8 cellular contexts compared by ENCODE assay signal in genomic region chr1:202184750-202185460, GRCh38. TPM values are rescaled to one million over a fixed set of nuclear protein-coding genes. Genes with fewer than 3 reads are reported as not detected.
DNase-seq lines count a peak whose midpoint lies in the region; ATAC-seq and TF ChIP-seq lines count a peak whose summit lies in the region.

No MANE protein-coding gene starts in this region.

- TF ChIP-seq CTCF in KMS-11 (conservative IDR thresholded peaks at IDR 0.05; ENCODE audit: low read depth, low read length): peak; percentile 99
- peak; percentile 93 for TF ChIP-seq CTCF in Panc1 (IDR thresholded peaks at IDR 0.05)
- peak; percentile 90 for TF ChIP-seq CTCF in fibroblast of mammary gland (conservative IDR thresholded peaks at IDR 0.05; ENCODE audit: control insufficient read depth, insufficient read depth, low read depth, low read length)
- TF ChIP-seq CTCF in nephron (IDR thresholded peaks at IDR 0.05; ENCODE audit: unreplicated experiment in 3 of 3): peak; percentile 80 to 89 (median 88)

- CTCF ChIA-PET in Panc1 (lab: Charles Lee): interaction anchor here (0.5 to 1.2 kb wide), 4 partner anchors 12 to 535 kb away, joined by 3 to 9 read pairs (median 6); no protein-coding TSS in a partner anchor

- H3K27ac Mint-ChIP-seq in nephron: no peak overlapping the region

- H3K36me3 Mint-ChIP-seq in activated T-cell treated with anti-CD3 and anti-CD28 coated beads, Interleukin-2, amount 50 U/mL, for 4 hours (ENCODE audit: insufficient read depth): no peaks in the 10 kb centered on the region
- no peaks in the 10 kb centered on the region for H3K36me3 Mint-ChIP-seq in nephron (ENCODE audit: low read depth)

- H3K27me3 Mint-ChIP-seq in activated T-cell treated with anti-CD3 and anti-CD28 coated beads, Interleukin-2, amount 50 U/mL, for 4 hours (ENCODE audit: low read depth): no peaks in the 10 kb centered on the region
- peaks cover 26% of the 10 kb centered on the region for H3K27me3 Mint-ChIP-seq in nephron (ENCODE audit: low read depth)

- no peaks in the 10 kb centered on the region for H4K20me1 ChIP-seq in KMS-11 (ENCODE audit: insufficient read depth)

- in situ Hi-C loops in Panc1 (cut with HindIII; ENCODE audit: low pct_unique_long_range_greater_than_20kb, low sequenced_read_pairs): no loop called here

- intact Hi-C loops in Panc1 (cut with micrococcal nuclease; ENCODE audit: unreplicated experiment): loop anchor here (2.0 to 10.0 kb wide), 2 partner anchors 130 to 530 kb away; partner anchors contain the start of gene SYT2

- H3K36me3 ChIP-seq in KMS-11 (ENCODE audit: insufficient read depth) (no peaks in the 10 kb centered on the region), Panc1 (ENCODE audit: control insufficient read depth, insufficient read depth, low read length) (no peaks in the 10 kb centered on the region)

- no TSS peak for BruUV-seq in Panc1 (replicated peaks; lab: Mats Ljungman, UMichigan)

- H3K79me2 ChIP-seq in KMS-11 (ENCODE audit: insufficient read depth, low read depth): no peaks in the 10 kb centered on the region

- H3K4me1 ChIP-seq in KMS-11 (ENCODE audit: low read depth, poor library complexity, severe bottlenecking) (peaks cover 4% of the 10 kb centered on the region), Panc1 (ENCODE audit: control insufficient read depth, insufficient read depth, low read length) (peaks cover 7% of the 10 kb centered on the region)

- H2AFZ ChIP-seq in KMS-11 (ENCODE audit: low read depth): peak overlapping the region; percentile 10; the same call in 1 of the 2 replicates

- H3K27me3 ChIP-seq in KMS-11 (ENCODE audit: insufficient read depth, low read depth) (peaks cover 45% of the 10 kb centered on the region), Panc1 (ENCODE audit: control insufficient read depth, insufficient read depth, low read length) (no peaks in the 10 kb centered on the region)

- no peaks in the 10 kb centered on the region for H3K9me3 Mint-ChIP-seq in activated T-cell treated with anti-CD3 and anti-CD28 coated beads, Interleukin-2, amount 50 U/mL, for 4 hours
- H3K9me3 Mint-ChIP-seq in nephron: peaks cover under 1% of the 10 kb centered on the region

- DNase-seq in GDM1 (lab: John Stamatoyannopoulos, UW) (peak; percentile 73), Panc1 (ENCODE audit: low read depth, low spot score) (peak; percentile 58), fibroblast of mammary gland (ENCODE audit: low read depth) (peak; percentile 81)
- DNase-seq in activated T-cell treated with anti-CD3 and anti-CD28 coated beads, Interleukin-2, amount 50 U/mL, for 4 hours: peak; percentile 65
- DNase-seq in stimulated activated naive CD8-positive, alpha-beta T cell treated with anti-CD3 and anti-CD28 coated beads, Interleukin-15, Interleukin-2, amounts not matched to agents 100 U/mL and 50 U/mL, for 24 hours: peak; percentile 90

- H3K4me3 Mint-ChIP-seq in activated T-cell treated with anti-CD3 and anti-CD28 coated beads, Interleukin-2, amount 50 U/mL, for 4 hours: no peak overlapping the region
- no peak overlapping the region for H3K4me3 Mint-ChIP-seq in nephron

- POLR2A ChIA-PET in Panc1 (lab: Charles Lee): interaction anchor here (0.6 kb wide), 1 partner anchor 129 kb away, joined by 3 read pairs; no protein-coding TSS in a partner anchor

- H3K27ac ChIP-seq in KMS-11 (no peak overlapping the region), Panc1 (ENCODE audit: low read length) (no peak overlapping the region)

- H3K4me3 ChIP-seq in KMS-11 (IDR thresholded peaks at IDR 0.05; ENCODE audit: insufficient read depth, low read depth, low read length) (no peak overlapping the region), Panc1 (ENCODE audit: low read depth in 2 of 2, low read length in 2 of 2) (peak overlapping the region in 1 of 2 experiments; percentile 23; a peak in 2 of 4 replicates), fibroblast of mammary gland (ENCODE audit: control insufficient read depth, low read depth, low read length) (no peak overlapping the region)

- no peak overlapping the region for H3K9ac ChIP-seq in KMS-11

- H3K4me2 ChIP-seq in KMS-11: peak overlapping the region; percentile 10; the same call in 1 of the 2 replicates

- ATAC-seq in Panc1 (peak; percentile 84), HG03175 (IDR thresholded peaks at IDR 0.05; ENCODE audit: unreplicated experiment) (no peak)
- ATAC-seq in activated T-cell treated with anti-CD3 and anti-CD28 coated beads, Interleukin-2, amount 50 U/mL, for 4 hours: peak; percentile 74 to 78
- peak; percentile 67 for ATAC-seq in stimulated activated naive CD8-positive, alpha-beta T cell treated with anti-CD3 and anti-CD28 coated beads, Interleukin-15, Interleukin-2, amounts not matched to agents 100 U/mL and 50 U/mL, for 24 hours

- no peaks in the 10 kb centered on the region for H3K9me3 ChIP-seq in Panc1 (ENCODE audit: control insufficient read depth, insufficient read depth, low read depth, low read length)

- peaks cover 7% of the 10 kb centered on the region for H3K4me1 Mint-ChIP-seq in activated T-cell treated with anti-CD3 and anti-CD28 coated beads, Interleukin-2, amount 50 U/mL, for 4 hours (ENCODE audit: low read depth)
- peaks cover 4% of the 10 kb centered on the region for H3K4me1 Mint-ChIP-seq in nephron

RNA-seq across cellular contexts. Expression of gene LGR6, which starts 8.7 kb away (rescaled TPM):
- total RNA-seq in Panc1 (2021; ENCODE audit: unreplicated experiment): 0.08 TPM
- polyA plus RNA-seq in Panc1 (2012; ENCODE audit: insufficient read length): 0.23 TPM
- under 1 TPM in 2 of 3 donors, not detected in 1; 0.08 to 0.21 TPM for total RNA-seq in activated T-cell treated with anti-CD3 and anti-CD28 coated beads, Interleukin-2, amount 50 U/mL, for 4 hours

RNA-seq across cellular contexts. Expression of gene PTPN7, which starts 24.5 kb away (rescaled TPM):
- total RNA-seq in Panc1 (2021; ENCODE audit: unreplicated experiment): 0.33 TPM
- polyA plus RNA-seq in Panc1 (2012; ENCODE audit: insufficient read length): not detected
- total RNA-seq in activated T-cell treated with anti-CD3 and anti-CD28 coated beads, Interleukin-2, amount 50 U/mL, for 4 hours: 100 to 1,000 TPM; 304 to 352 (median 331) TPM

RNA-seq across cellular contexts. Expression of gene ARL8A, which starts 40.4 kb away (rescaled TPM):
- 62.6 TPM for total RNA-seq in Panc1 (2021; ENCODE audit: unreplicated experiment)
- polyA plus RNA-seq in Panc1 (2012; ENCODE audit: insufficient read length): 61.9 TPM
- 10 to 100 TPM; 48.9 to 55.0 (median 52.1) TPM for total RNA-seq in activated T-cell treated with anti-CD3 and anti-CD28 coated beads, Interleukin-2, amount 50 U/mL, for 4 hours

Comparison
In these comparisons a context has a peak if more than half of its experiments do, and no peak if none do; other contexts are left out.
1. RNA of gene PTPN7, which starts 24.5 kb away (total RNA-seq): 304 to 352 TPM in activated T-cell treated with anti-CD3 and anti-CD28 coated beads, Interleukin-2, amount 50 U/mL, for 4 hours; 0.33 TPM in Panc1 (single experiment); every median in the first group is over 100 times any median in the second.
2. Peak in every context shown above with its lines, with median percentiles within 50 percentile points of each other: DNase-seq and CTCF ChIP-seq.